In genomic region chr7:19110778-19111175, GRCh38 we compare ENCODE assay signal across 30 cellular contexts. TPM values are rescaled to one million over a fixed set of nuclear protein-coding genes. Genes with fewer than 3 reads are reported as not detected.
DNase-seq lines count a peak whose midpoint lies in the region; ATAC-seq and TF ChIP-seq lines count a peak whose summit lies in the region.
"Had no signal": no experiment of that assay in that cellular context is flagged by ENCODE, and none has a peak within 500 bp of the region (broad histone marks: within the 10 kb centered on the region; RNA-seq: fewer than 3 reads in every experiment).

No MANE protein-coding gene starts in this region.

- WGBS in neuronal stem cell (ENCODE audit: extremely low coverage in 2 of 2, insufficient read length in 2 of 2, insufficient replicate concordance in 1 of 2), 2 donors = no CpG with 5 or more reads among the region's 6 CpGs
- WGBS in thyroid gland, 2 donors = 26 to 28% methylated on average over 6 of the region's 6 CpGs

- H3K4me1 ChIP-seq in neuronal stem cell (ENCODE audit: control insufficient read depth in 2 of 2, insufficient read depth in 1 of 2, low read depth in 1 of 2, low read length in 2 of 2) = peaks cover 3 to 9% of the 10 kb centered on the region in 2 donors
- peaks cover 16 to 30% of the 10 kb centered on the region in 2 donors for H3K4me1 ChIP-seq in thyroid gland

- no peak overlapping the region for H2BK12ac ChIP-seq in neuronal stem cell (ENCODE audit: low read length)

- no peak for DNase-seq in BJ (ENCODE audit: low read depth)
- peak; percentile 49 for DNase-seq in fibroblast of mammary gland (ENCODE audit: low read depth)
- peak; percentile 29 for DNase-seq in neuronal stem cell (ENCODE audit: low spot score)
- no peak for DNase-seq in NCI-H187 treated with DMSO at 0.1 percent for 48 hours (lab: John Stamatoyannopoulos, UW)
- no peak for DNase-seq in NCI-H1417 (lab: John Stamatoyannopoulos, UW)
- no peak for DNase-seq in activated CD8-positive, alpha-beta memory T cell treated with anti-CD3 and anti-CD28 coated beads for 24 hours
- DNase-seq in thyroid gland = no peak
- DNase-seq: activated gamma-delta T cell treated with Interleukin-2 at 50 U/mL for 16 hours, activated T-cell treated with anti-CD3 and anti-CD28 coated beads for 4 hours, adrenal gland, glutamatergic neuron, immature natural killer cell, KG1, left ventricle myocardium inferior, NCI-H1694, NCI-H774, PC-3, SHP77, substantia nigra, WERI-Rb-1 had no signal

- H3K14ac ChIP-seq in neuronal stem cell (ENCODE audit: low read length) = no peak overlapping the region

- H3K4me3 ChIP-seq in BJ (ENCODE audit: low read depth, low read length) (peak overlapping the region; percentile 18; the same call in 1 of the 2 replicates), fibroblast of mammary gland (ENCODE audit: control insufficient read depth, low read depth, low read length) (no peak overlapping the region), neuronal stem cell (ENCODE audit: low read length in 2 of 2) (no peak overlapping the region), thyroid gland (replicated peaks in 1 of 3) (no peak overlapping the region)
- H3K4me3 ChIP-seq: adrenal gland, GM12878 had no signal

- H3K9ac ChIP-seq in neuronal stem cell (ENCODE audit: low read depth, low read length, poor library complexity) = no peak overlapping the region

- ATAC-seq in SK-N-SH treated with all-trans-retinoic acid at 6 μM for 48 hours = no peak
- ATAC-seq: GM12878, PC-3 had no signal

- CTCF ChIA-PET in BJ (lab: Yijun Ruan, JAX) = no interaction called here

- H3K4me2 ChIP-seq in neuronal stem cell (ENCODE audit: insufficient read depth, low read length, poor library complexity, severe bottlenecking) = no peak overlapping the region

- H3K18ac ChIP-seq in neuronal stem cell (ENCODE audit: low read length) = no peak overlapping the region

- H4K91ac ChIP-seq in neuronal stem cell (ENCODE audit: low read depth, low read length, poor library complexity) = no peak overlapping the region

- H3K23ac ChIP-seq in neuronal stem cell (ENCODE audit: low read depth, low read length, poor library complexity) = no peak overlapping the region

- no peak for TF ChIP-seq POLR2A in thyroid gland (IDR thresholded peaks at IDR 0.05)

- no peak overlapping the region for H2BK120ac ChIP-seq in neuronal stem cell (ENCODE audit: low read depth, low read length)

- H3K4ac ChIP-seq in neuronal stem cell (ENCODE audit: low read length) = no peak overlapping the region

- no peak overlapping the region for H2BK5ac ChIP-seq in neuronal stem cell (ENCODE audit: low read length)

- H3K9me3 ChIP-seq in neuronal stem cell (replicated peaks in 1 of 2; ENCODE audit: control insufficient read depth in 2 of 2, insufficient read depth in 1 of 2, low read depth in 1 of 2, low read length in 2 of 2) = no peaks in the 10 kb centered on the region
- H3K9me3 ChIP-seq in thyroid gland = no peaks in the 10 kb centered on the region
- H3K9me3 ChIP-seq: adrenal gland, left ventricle myocardium inferior, neutrophil had no signal

- no peak for TF ChIP-seq CTCF in BJ (IDR thresholded peaks at IDR 0.05; ENCODE audit: insufficient read depth, low read depth, low read length)
- no peak for TF ChIP-seq CTCF in fibroblast of mammary gland (conservative IDR thresholded peaks at IDR 0.05; ENCODE audit: control insufficient read depth, insufficient read depth, low read depth, low read length)
- no peak for TF ChIP-seq CTCF in thyroid gland (IDR thresholded peaks at IDR 0.05)

- H3K27ac ChIP-seq in neuronal stem cell (replicated peaks; ENCODE audit: low read length) (no peak overlapping the region), thyroid gland (no peak overlapping the region)
- H3K27ac ChIP-seq: adrenal gland, left ventricle myocardium inferior, neutrophil, WERI-Rb-1 had no signal

- POLR2A ChIA-PET in BJ (lab: Charles Lee) = interaction anchor here (0.6 kb wide), 1 partner anchor 11 kb away, joined by 4 read pairs; no protein-coding TSS in a partner anchor

- H4K8ac ChIP-seq in neuronal stem cell (ENCODE audit: low read depth, low read length) = no peak overlapping the region

- H2BK15ac ChIP-seq in neuronal stem cell (ENCODE audit: low read length) = no peak overlapping the region

- H3K79me1 ChIP-seq in neuronal stem cell (ENCODE audit: low read depth, low read length) = no peaks in the 10 kb centered on the region

- intact Hi-C loops in thyroid gland (cut with DNase I) = no loop called here

- H3K27me3 ChIP-seq in BJ (ENCODE audit: control insufficient read depth, insufficient read depth, low read length) = no peaks in the 10 kb centered on the region
- peaks cover 43 to 99% (median 79%) of the 10 kb centered on the region in 3 experiments for H3K27me3 ChIP-seq in neuronal stem cell (ENCODE audit: control insufficient read depth in 3 of 3, insufficient read depth in 3 of 3, low read depth in 1 of 3, low read length in 3 of 3)
- peaks cover 55% of the 10 kb centered on the region for H3K27me3 ChIP-seq in thyroid gland

- H2AK5ac ChIP-seq in neuronal stem cell (ENCODE audit: low read depth, low read length) = no peak overlapping the region

- H3K36me3 ChIP-seq in BJ (ENCODE audit: control insufficient read depth, insufficient read depth, low read length) (no peaks in the 10 kb centered on the region), neuronal stem cell (replicated peaks in 1 of 2; ENCODE audit: control insufficient read depth in 2 of 2, insufficient read depth in 2 of 2, low read length in 2 of 2) (no peaks in the 10 kb centered on the region), thyroid gland (no peaks in the 10 kb centered on the region)
- H3K36me3 ChIP-seq: adrenal gland, left ventricle myocardium inferior, neutrophil, WERI-Rb-1 had no signal

- H2AFZ ChIP-seq in neuronal stem cell (ENCODE audit: low read length) = no peak overlapping the region

TF ChIP-seq in SK-N-SH treated with all-trans-retinoic acid at 6 μM for 48 hours, 23 proteins besides CTCF, POLR2A, EP300 and RAD21:
- TF ChIP-seq GLIS3 (CRISPR knock-in tag; IDR thresholded peaks at IDR 0.05) (0 out of 2 replicates have a peak, but pooled peaks have one; percentile 51), SNAI2 (CRISPR knock-in tag; IDR thresholded peaks at IDR 0.05) (0 out of 2 replicates have a peak, but pooled peaks have one; percentile 56), TOX (CRISPR knock-in tag; IDR thresholded peaks at IDR 0.05; ENCODE audit: borderline replicate concordance) (0 out of 2 replicates have a peak, but pooled peaks have one; percentile 15), PPARA (CRISPR knock-in tag; IDR thresholded peaks at IDR 0.05; ENCODE audit: borderline replicate concordance) (no peak), ZNF8 (CRISPR knock-in tag; IDR thresholded peaks at IDR 0.05) (no peak), ZNF565 (CRISPR knock-in tag; conservative IDR thresholded peaks at IDR 0.05; ENCODE audit: low read depth) (0 out of 2 replicates have a peak, but pooled peaks have one; percentile 22)
- TF ChIP-seq, protein P1, sequence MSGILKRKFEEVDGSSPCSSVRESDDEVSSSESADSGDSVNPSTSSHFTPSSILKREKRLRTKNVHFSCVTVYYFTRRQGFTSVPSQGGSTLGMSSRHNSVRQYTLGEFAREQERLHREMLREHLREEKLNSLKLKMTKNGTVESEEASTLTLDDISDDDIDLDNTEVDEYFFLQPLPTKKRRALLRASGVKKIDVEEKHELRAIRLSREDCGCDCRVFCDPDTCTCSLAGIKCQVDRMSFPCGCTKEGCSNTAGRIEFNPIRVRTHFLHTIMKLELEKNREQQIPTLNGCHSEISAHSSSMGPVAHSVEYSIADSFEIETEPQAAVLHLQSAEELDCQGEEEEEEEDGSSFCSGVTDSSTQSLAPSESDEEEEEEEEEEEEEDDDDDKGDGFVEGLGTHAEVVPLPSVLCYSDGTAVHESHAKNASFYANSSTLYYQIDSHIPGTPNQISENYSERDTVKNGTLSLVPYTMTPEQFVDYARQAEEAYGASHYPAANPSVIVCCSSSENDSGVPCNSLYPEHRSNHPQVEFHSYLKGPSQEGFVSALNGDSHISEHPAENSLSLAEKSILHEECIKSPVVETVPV (CRISPR knock-in tag; IDR thresholded peaks at IDR 0.05) = no peak
- TF ChIP-seq, protein P2, sequence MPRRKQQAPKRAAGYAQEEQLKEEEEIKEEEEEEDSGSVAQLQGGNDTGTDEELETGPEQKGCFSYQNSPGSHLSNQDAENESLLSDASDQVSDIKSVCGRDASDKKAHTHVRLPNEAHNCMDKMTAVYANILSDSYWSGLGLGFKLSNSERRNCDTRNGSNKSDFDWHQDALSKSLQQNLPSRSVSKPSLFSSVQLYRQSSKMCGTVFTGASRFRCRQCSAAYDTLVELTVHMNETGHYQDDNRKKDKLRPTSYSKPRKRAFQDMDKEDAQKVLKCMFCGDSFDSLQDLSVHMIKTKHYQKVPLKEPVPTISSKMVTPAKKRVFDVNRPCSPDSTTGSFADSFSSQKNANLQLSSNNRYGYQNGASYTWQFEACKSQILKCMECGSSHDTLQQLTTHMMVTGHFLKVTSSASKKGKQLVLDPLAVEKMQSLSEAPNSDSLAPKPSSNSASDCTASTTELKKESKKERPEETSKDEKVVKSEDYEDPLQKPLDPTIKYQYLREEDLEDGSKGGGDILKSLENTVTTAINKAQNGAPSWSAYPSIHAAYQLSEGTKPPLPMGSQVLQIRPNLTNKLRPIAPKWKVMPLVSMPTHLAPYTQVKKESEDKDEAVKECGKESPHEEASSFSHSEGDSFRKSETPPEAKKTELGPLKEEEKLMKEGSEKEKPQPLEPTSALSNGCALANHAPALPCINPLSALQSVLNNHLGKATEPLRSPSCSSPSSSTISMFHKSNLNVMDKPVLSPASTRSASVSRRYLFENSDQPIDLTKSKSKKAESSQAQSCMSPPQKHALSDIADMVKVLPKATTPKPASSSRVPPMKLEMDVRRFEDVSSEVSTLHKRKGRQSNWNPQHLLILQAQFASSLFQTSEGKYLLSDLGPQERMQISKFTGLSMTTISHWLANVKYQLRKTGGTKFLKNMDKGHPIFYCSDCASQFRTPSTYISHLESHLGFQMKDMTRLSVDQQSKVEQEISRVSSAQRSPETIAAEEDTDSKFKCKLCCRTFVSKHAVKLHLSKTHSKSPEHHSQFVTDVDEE (CRISPR knock-in tag; IDR thresholded peaks at IDR 0.05) = peak; percentile 20; the same call in 1 of the 2 replicates

RNA-seq across cellular contexts. Expression of gene TWIST1, which starts 6.7 kb away (rescaled TPM):
- polyA plus RNA-seq in BJ (2011; rRNA removed) = 19.8 and 28.2 TPM in 2 replicates
- 39.1 and 47.7 TPM in 2 replicates for polyA minus RNA-seq in BJ (2011; rRNA and poly(A)+ RNA removed)
- 0.20 TPM for polyA plus RNA-seq in neuronal stem cell (2013, experiment 1 of 2)
- polyA plus RNA-seq in neuronal stem cell (2013, experiment 2 of 2) = 0.22 TPM
- 1 to 10 TPM; 3.8 to 7.8 (median 5.0) TPM for total RNA-seq in thyroid gland
- total RNA-seq: dermis microvascular lymphatic vessel endothelial cell, epithelial cell of proximal tubule, GM12878, mononuclear cell had no signal
- polyA plus RNA-seq: CD14-positive monocyte, GM12878, immature natural killer cell had no signal

RNA-seq across cellular contexts. Expression of gene FERD3L, which starts 34.4 kb away (rescaled TPM):
- not detected in 2 replicates for polyA plus RNA-seq in BJ (2011; rRNA removed)
- not detected in 2 replicates for polyA minus RNA-seq in BJ (2011; rRNA and poly(A)+ RNA removed)
- polyA plus RNA-seq in neuronal stem cell (2013, experiment 1 of 2) = not detected
- not detected for polyA plus RNA-seq in neuronal stem cell (2013, experiment 2 of 2)
- not detected for total RNA-seq in thyroid gland
- total RNA-seq: A673; adrenal gland; cardiac septum; dermis microvascular lymphatic vessel endothelial cell; epithelial cell of proximal tubule; GM12878; left ventricle myocardium inferior; mononuclear cell; PC-3; T-helper 1 cell treated with Interleukin-12 subunit alpha and Interleukin-12 subunit beta and Interleukin-4 antibody, amounts not matched to agents 30 ng/mL and 1 ng/mL, for 36 hours had no signal
- polyA plus RNA-seq: adrenal gland, CD14-positive monocyte, GM12878, immature natural killer cell had no signal

Comparison
In these comparisons a context has a peak if more than half of its experiments do, and no peak if none do; other contexts are left out.
1. DNase-seq: peak in fibroblast of mammary gland (single experiment) and neuronal stem cell (single experiment); none in BJ (single experiment), NCI-H187 treated with DMSO at 0.1 percent for 48 hours (single experiment), NCI-H1417 (0 of 3), activated CD8-positive, alpha-beta memory T cell treated with anti-CD3 and anti-CD28 coated beads for 24 hours (single experiment) and thyroid gland (0 of 2).